In genomic region chr10:98446656-98447221, GRCh38 we compare ENCODE assay signal across 1 cellular context.
TF ChIP-seq lines count a peak whose summit lies in the region.

HPS1 (minus strand) TSS chr10:98446935; CDS start chr10:98443240, 3,695 bp downstream.

TF ChIP-seq in HepG2, 621 proteins besides CTCF, POLR2A, EP300 and RAD21 (continued from another document and continues in another):
- TF ChIP-seq ZBTB10 (CRISPR knock-in tag; IDR thresholded peaks at IDR 0.05; ENCODE audit: borderline replicate concordance) (0 out of 2 replicates have a peak, but pooled peaks have one; percentile 68), RFXAP (CRISPR knock-in tag; IDR thresholded peaks at IDR 0.05; ENCODE audit: borderline replicate concordance) (peak; percentile 72; the same call in 1 of the 2 replicates), TIGD3 (CRISPR knock-in tag; IDR thresholded peaks at IDR 0.05; ENCODE audit: borderline replicate concordance) (no peak), TEAD2 (CRISPR knock-in tag; IDR thresholded peaks at IDR 0.05) (no peak), ZNF432 (CRISPR knock-in tag; IDR thresholded peaks at IDR 0.05; ENCODE audit: borderline replicate concordance) (no peak), ZMAT3 (CRISPR knock-in tag; conservative IDR thresholded peaks at IDR 0.05) (no peak), ZBTB37 (CRISPR knock-in tag; IDR thresholded peaks at IDR 0.05) (no peak), NR0B2 (CRISPR knock-in tag; IDR thresholded peaks at IDR 0.05) (peak; percentile 10; the same call in 1 of the 2 replicates), ZSCAN29 (CRISPR knock-in tag; conservative IDR thresholded peaks at IDR 0.05) (no peak), TFDP2 (CRISPR knock-in tag; IDR thresholded peaks at IDR 0.05) (peak; percentile 27; the same call in 1 of the 2 replicates), HNRNPL (IDR thresholded peaks at IDR 0.05; ENCODE audit: low read depth, low read length) (0 out of 2 replicates have a peak, but pooled peaks have one; percentile 18), PAF1 (CRISPR knock-in tag; IDR thresholded peaks at IDR 0.05) (no peak), POGK (CRISPR knock-in tag; conservative IDR thresholded peaks at IDR 0.05) (peak; percentile 65; the same call in 1 of the 2 replicates), KLF11 (CRISPR knock-in tag; IDR thresholded peaks at IDR 0.05) (no peak), ZNF780A (CRISPR knock-in tag; IDR thresholded peaks at IDR 0.05) (no peak), ZFP36L2 (CRISPR knock-in tag; IDR thresholded peaks at IDR 0.05) (no peak), ZNF652 (CRISPR knock-in tag; IDR thresholded peaks at IDR 0.05; ENCODE audit: borderline replicate concordance, low read depth) (no peak), GATA4 (IDR thresholded peaks at IDR 0.05; ENCODE audit: borderline replicate concordance, low read depth) (0 out of 2 replicates have a peak, but pooled peaks have one; percentile 13), ZC3H13 (CRISPR knock-in tag; IDR thresholded peaks at IDR 0.05) (no peak), ARID2 (CRISPR knock-in tag; IDR thresholded peaks at IDR 0.05; ENCODE audit: borderline replicate concordance) (no peak), ZNF224 (CRISPR knock-in tag; IDR thresholded peaks at IDR 0.05) (0 out of 2 replicates have a peak, but pooled peaks have one; percentile 25), ZNF605 (CRISPR knock-in tag; IDR thresholded peaks at IDR 0.05) (no peak; the same call in 1 of the 2 replicates), PREB (CRISPR knock-in tag; IDR thresholded peaks at IDR 0.05) (no peak), ZNF333 (CRISPR knock-in tag; IDR thresholded peaks at IDR 0.05; ENCODE audit: borderline replicate concordance) (no peak), ZKSCAN8 (CRISPR knock-in tag; IDR thresholded peaks at IDR 0.05; ENCODE audit: borderline replicate concordance) (no peak), ZNF337 (CRISPR knock-in tag; IDR thresholded peaks at IDR 0.05; ENCODE audit: borderline replicate concordance, low read depth) (no peak), ZSCAN30 (CRISPR knock-in tag; IDR thresholded peaks at IDR 0.05) (no peak), JUNB (CRISPR knock-in tag; IDR thresholded peaks at IDR 0.05; ENCODE audit: borderline replicate concordance) (no peak), SATB2 (CRISPR knock-in tag; IDR thresholded peaks at IDR 0.05) (no peak), ZBTB34 (CRISPR knock-in tag; IDR thresholded peaks at IDR 0.05) (no peak), SMYD3 (CRISPR knock-in tag; IDR thresholded peaks at IDR 0.05) (no peak), CBX1 (IDR thresholded peaks at IDR 0.05; ENCODE audit: low read depth) (no peak), DRAP1 (CRISPR knock-in tag; IDR thresholded peaks at IDR 0.05) (no peak), MLX (CRISPR knock-in tag; IDR thresholded peaks at IDR 0.05) (peak; percentile 51; the same call in 1 of the 2 replicates), CENPBD1 (CRISPR knock-in tag; IDR thresholded peaks at IDR 0.05; ENCODE audit: borderline replicate concordance, low read depth) (no peak), ZNF253 (CRISPR knock-in tag; IDR thresholded peaks at IDR 0.05; ENCODE audit: borderline replicate concordance) (no peak), NCOA2 (CRISPR knock-in tag; IDR thresholded peaks at IDR 0.05) (no peak), ZHX2 (IDR thresholded peaks at IDR 0.05; ENCODE audit: low read depth) (0 out of 2 replicates have a peak, but pooled peaks have one; percentile 37), ZHX2 (CRISPR knock-in tag; IDR thresholded peaks at IDR 0.05; ENCODE audit: borderline replicate concordance) (no peak), GABPA (IDR thresholded peaks at IDR 0.05; ENCODE audit: low read depth, low read length) (peak; percentile 25; the same call in 1 of the 2 replicates), GABPA (CRISPR knock-in tag; IDR thresholded peaks at IDR 0.05; ENCODE audit: low read depth) (peak; percentile 22; the same call in 1 of the 2 replicates), MBNL3 (CRISPR knock-in tag; conservative IDR thresholded peaks at IDR 0.05) (no peak)
